10 cellular contexts compared by ENCODE assay signal in genomic region chr5:16179511-16179935, GRCh38. TPM values are rescaled to one million over a fixed set of nuclear protein-coding genes. Genes with fewer than 3 reads are reported as not detected.
DNase-seq lines count a peak whose midpoint lies in the region; ATAC-seq, FAIRE-seq and TF ChIP-seq lines count a peak whose summit lies in the region.
"Had no signal": no experiment of that assay in that cellular context is flagged by ENCODE, and none has a peak within 500 bp of the region (broad histone marks: within the 10 kb centered on the region; RNA-seq: fewer than 3 reads in every experiment).

A gene with protein sequence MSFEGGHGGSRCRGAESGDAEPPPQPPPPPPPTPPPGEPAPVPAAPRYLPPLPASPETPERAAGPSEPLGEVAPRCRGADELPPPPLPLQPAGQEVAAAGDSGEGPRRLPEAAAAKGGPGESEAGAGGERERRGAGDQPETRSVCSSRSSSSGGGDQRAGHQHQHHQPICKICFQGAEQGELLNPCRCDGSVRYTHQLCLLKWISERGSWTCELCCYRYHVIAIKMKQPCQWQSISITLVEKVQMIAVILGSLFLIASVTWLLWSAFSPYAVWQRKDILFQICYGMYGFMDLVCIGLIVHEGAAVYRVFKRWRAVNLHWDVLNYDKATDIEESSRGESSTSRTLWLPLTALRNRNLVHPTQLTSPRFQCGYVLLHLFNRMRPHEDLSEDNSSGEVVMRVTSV (minus strand): TSS chr5:16179791. CDS start chr5:16179575, 216 bp downstream.

- H3K27ac ChIP-seq in parathyroid adenoma, result no peak within 1 kb of the TSS
- H3K27ac ChIP-seq: A549 had no signal

- FAIRE-seq in frontal cortex (lab: Jason Lieb, UNC), result no peak
- FAIRE-seq: A549 had no signal

- no peak within 1 kb of the TSS for H3K4me3 ChIP-seq in parathyroid adenoma (ENCODE audit: low read depth, low read length)
- H3K4me3 ChIP-seq: A549 had no signal

- no peak within 1 kb of the TSS for H3K9ac ChIP-seq in parathyroid adenoma

- no peak for ATAC-seq in GM18517 (IDR thresholded peaks at IDR 0.05; ENCODE audit: unreplicated experiment)
- no peak for ATAC-seq in HG03108 (IDR thresholded peaks at IDR 0.05; ENCODE audit: unreplicated experiment)
- ATAC-seq: A549 had no signal

- DNase-seq in NCI-H2171 (lab: John Stamatoyannopoulos, UW) (peak; percentile 14), NCI-H2171 treated with DMSO at 0.1 percent for 48 hours (lab: John Stamatoyannopoulos, UW) (no peak), NCI-H2227 (lab: John Stamatoyannopoulos, UW; ENCODE audit: unreplicated experiment) (peak; percentile 60), frontal cortex (ENCODE audit: low spot score in 2 of 2) (peak; percentile 34 to 42), dermis blood vessel endothelial cell (no peak)

- no peaks in the 10 kb centered on the region for H3K27me3 ChIP-seq in parathyroid adenoma (ENCODE audit: control insufficient read depth, insufficient read depth, low read length)

- H3K4me1 ChIP-seq in parathyroid adenoma, result no peaks in the 10 kb centered on the region
- H3K4me1 ChIP-seq: A549 had no signal

- peak within 1 kb of the TSS; percentile 54 for H2AFZ ChIP-seq in parathyroid adenoma

- TF ChIP-seq CTCF in parathyroid adenoma (IDR thresholded peaks at IDR 0.05), result no peak

- no peaks in the 10 kb centered on the region for H3K9me3 ChIP-seq in parathyroid adenoma (ENCODE audit: control insufficient read depth, low read length)
- H3K9me3 ChIP-seq: A549 had no signal

- H3K36me3 ChIP-seq in parathyroid adenoma (ENCODE audit: control insufficient read depth, insufficient read depth, low read length), result no peaks in the 10 kb centered on the region

- peak within 1 kb of the TSS; percentile 63 for H3K4me2 ChIP-seq in parathyroid adenoma (ENCODE audit: low read length)
- H3K4me2 ChIP-seq: A549 had no signal

- no peaks in the 10 kb centered on the region for H3K79me2 ChIP-seq in parathyroid adenoma

RNA-seq across cellular contexts. Expression of the gene that starts here (rescaled TPM):
- total RNA-seq in frontal cortex, result 3.7 TPM
- total RNA-seq in dermis blood vessel endothelial cell, result not detected in 2 replicates
- total RNA-seq: left lobe of liver had no signal

Comparison
In these comparisons a context has a peak if more than half of its experiments do, and no peak if none do; other contexts are left out.
1. DNase-seq: peak in NCI-H2171 (single experiment), NCI-H2227 (single experiment) and frontal cortex (2 of 2); none in NCI-H2171 treated with DMSO at 0.1 percent for 48 hours (single experiment) and dermis blood vessel endothelial cell (single experiment).